Comparison of ENCODE assay signal across 8 cellular contexts in genomic region chr10:97210576-97210975, GRCh38. TPM values are rescaled to one million over a fixed set of nuclear protein-coding genes. Genes with fewer than 3 reads are reported as not detected.
DNase-seq lines count a peak whose midpoint lies in the region; ATAC-seq and TF ChIP-seq lines count a peak whose summit lies in the region.

No MANE protein-coding gene starts in this region.

- no peak overlapping the region for H3K4me3 Mint-ChIP-seq in memory B cell

- peak; percentile 53 for ATAC-seq in memory B cell (ENCODE audit: low read depth)
- no peak for ATAC-seq in GM18861 (IDR thresholded peaks at IDR 0.05; ENCODE audit: unreplicated experiment)

- DNase-seq in AG09319 (ENCODE audit: extremely low read depth, low read depth) = peak; percentile 30
- peak; percentile 71 for DNase-seq in GM20000 (ENCODE audit: low spot score)
- DNase-seq in NCI-H774 (lab: John Stamatoyannopoulos, UW) = peak; percentile 14
- peak; percentile 78 to 84 for DNase-seq in activated CD4-positive, alpha-beta T cell treated with anti-CD3 and anti-CD28 coated beads, Interleukin-2, amount 50 U/mL, for 48 hours
- DNase-seq in dorsolateral prefrontal cortex = peak in 8 of 10 donors; percentile 40 to 83 (median 73)
- DNase-seq in memory B cell (ENCODE audit: low spot score in 2 of 2) = peak; percentile 74 to 82
- peak; percentile 39 for DNase-seq in stimulated activated CD8-positive, alpha-beta memory T cell treated with anti-CD3 and anti-CD28 coated beads, Interleukin-4, amount 100 ng/mL, for 24 hours (ENCODE audit: low read depth)

- no peak overlapping the region for H3K27ac ChIP-seq in dorsolateral prefrontal cortex

- no peaks in the 10 kb centered on the region for H3K9me3 Mint-ChIP-seq in memory B cell

- peaks cover 1% of the 10 kb centered on the region for H3K36me3 Mint-ChIP-seq in memory B cell

- TF ChIP-seq CTCF in AG09319 (IDR thresholded peaks at IDR 0.05; ENCODE audit: low read depth, low read length) (peak; percentile 96), GM20000 (IDR thresholded peaks at IDR 0.05; ENCODE audit: extremely low read depth, missing control alignments) (peak; percentile 93), dorsolateral prefrontal cortex (IDR thresholded peaks at IDR 0.05 in 54 of 56, conservative IDR thresholded peaks at IDR 0.05 in 2 of 56; ENCODE audit: low read depth in 1 of 56, partially characterized antibody in 56 of 56) (peak in 55 of 56 donors; percentile 85 to 100 (median 98))

- H3K27ac Mint-ChIP-seq in memory B cell = no peak overlapping the region

- peaks cover 1% of the 10 kb centered on the region for H3K27me3 Mint-ChIP-seq in memory B cell

- intact Hi-C loops in dorsolateral prefrontal cortex (cut with DNase I) = loop anchor here (1.0 to 10.0 kb wide), 4 partner anchors 134 to 836 kb away; no protein-coding TSS in a partner anchor

- H3K4me3 ChIP-seq in dorsolateral prefrontal cortex = no peak overlapping the region

- H3K4me1 Mint-ChIP-seq in memory B cell = no peaks in the 10 kb centered on the region

- H3K27me3 ChIP-seq in dorsolateral prefrontal cortex = no peaks in the 10 kb centered on the region

RNA-seq across cellular contexts. Expression of gene SLIT1, which starts 24.8 kb away (rescaled TPM):
- total RNA-seq in dorsolateral prefrontal cortex = 100 to 1,000 TPM in 2 of 120 experiments, 10 to 100 TPM in 118; 26.6 to 109 (median 71.5) TPM

Comparison
In these comparisons a context has a peak if more than half of its experiments do, and no peak if none do; other contexts are left out.
1. DNase-seq: peak in every context shown above with its lines; median percentile 81 in activated CD4-positive, alpha-beta T cell treated with anti-CD3 and anti-CD28 coated beads, Interleukin-2, amount 50 U/mL, for 48 hours; 78 in memory B cell; 73 in dorsolateral prefrontal cortex; 71 in GM20000; 39 in stimulated activated CD8-positive, alpha-beta memory T cell treated with anti-CD3 and anti-CD28 coated beads, Interleukin-4, amount 100 ng/mL, for 24 hours; 30 in AG09319; 14 in NCI-H774.